28 cellular contexts compared by ENCODE assay signal in genomic region chr2:32832400-32832799, GRCh38.
"Had no signal": no experiment of that assay in that cellular context is flagged by ENCODE, and none has a peak within 500 bp of the region (broad histone marks: within the 10 kb centered on the region; RNA-seq: fewer than 3 reads in every experiment).

No MANE protein-coding gene starts in this region.

- H3K4me1 ChIP-seq: ascending aorta, Peyer's patch, SJCRH30 had no signal

- H3K27me3 Mint-ChIP-seq: activated CD4-positive, alpha-beta memory T cell treated with anti-CD3 and anti-CD28 coated beads for 36 hours; activated CD4-positive, alpha-beta T cell treated with anti-CD3 and anti-CD28 coated beads, Interleukin-2, amount 10 ng/mL, durations not matched to agents 7 days and 5 days; activated naive CD8-positive, alpha-beta T cell treated with anti-CD3 and anti-CD28 coated beads, Interleukin-2, amount 50 U/mL, for 24 hours; IgD-negative memory B cell had no signal

- H3K27me3 ChIP-seq: ascending aorta, Peyer's patch, SJCRH30 had no signal

- H3K4me3 Mint-ChIP-seq: activated CD4-positive, alpha-beta memory T cell treated with anti-CD3 and anti-CD28 coated beads for 36 hours; activated CD4-positive, alpha-beta T cell treated with anti-CD3 and anti-CD28 coated beads, Interleukin-2, amount 10 ng/mL, durations not matched to agents 7 days and 5 days; activated naive CD8-positive, alpha-beta T cell treated with anti-CD3 and anti-CD28 coated beads, Interleukin-2, amount 50 U/mL, for 24 hours; activated T-cell treated with anti-CD3 and anti-CD28 coated beads, Interleukin-2, amount 50 U/mL, for 4 hours; brain; IgD-negative memory B cell; T-helper 17 cell had no signal

- H3K36me3 ChIP-seq: ascending aorta, Peyer's patch, SJCRH30 had no signal

- H3K9me3 ChIP-seq: Peyer's patch had no signal

- H3K36me3 Mint-ChIP-seq: activated CD4-positive, alpha-beta memory T cell treated with anti-CD3 and anti-CD28 coated beads for 36 hours had no signal

- ATAC-seq: activated naive CD4-positive, alpha-beta T cell treated with anti-CD3 and anti-CD28 coated beads, Interleukin-2, amount 50 U/mL, for 72 hours; activated naive CD8-positive, alpha-beta T cell treated with anti-CD3 and anti-CD28 coated beads, Interleukin-2, amount 50 U/mL, for 24 hours; activated T-cell treated with anti-CD3 and anti-CD28 coated beads, Interleukin-2, amount 50 U/mL, for 4 hours; T-helper 17 cell had no signal

- H3K4me1 Mint-ChIP-seq: activated naive CD8-positive, alpha-beta T cell treated with anti-CD3 and anti-CD28 coated beads, Interleukin-2, amount 50 U/mL, for 24 hours had no signal

- H3K27ac ChIP-seq: ascending aorta, Peyer's patch, RWPE1, SJCRH30, VCaP had no signal

- DNase-seq: activated CD4-positive, alpha-beta memory T cell treated with anti-CD3 and anti-CD28 coated beads for 36 hours; activated CD4-positive, alpha-beta T cell treated with anti-CD3 and anti-CD28 coated beads, Interleukin-2, amount 10 ng/mL, durations not matched to agents 7 days and 5 days; activated CD4-positive, CD25-positive, alpha-beta regulatory T cell; activated CD8-positive, alpha-beta memory T cell treated with anti-CD3 and anti-CD28 coated beads for 24 hours; activated effector memory CD4-positive, alpha-beta T cell treated with anti-CD3 and anti-CD28 coated beads, Interleukin-2, amount 50 U/mL, for 16 hours; activated naive CD4-positive, alpha-beta T cell treated with Interleukin-2 at 50 U/mL for 16 hours; activated naive CD8-positive, alpha-beta T cell treated with anti-CD3 and anti-CD28 coated beads, Interleukin-2, amount 50 U/mL, for 24 hours; activated T-cell treated with anti-CD3 and anti-CD28 coated beads, Interleukin-2, amount 50 U/mL, for 4 hours; amniotic stem cell; KG1; NCI-H1048; NCI-H1417; NCI-H1930; NCI-H2107; NCI-H345; NCI-H510A; NCI-H526 treated with DMSO at 0.1 percent for 48 hours; Peyer's patch; Right ventricle myocardium superior; T-helper 17 cell; T1000 had no signal

- H3K27ac Mint-ChIP-seq: activated CD4-positive, alpha-beta memory T cell treated with anti-CD3 and anti-CD28 coated beads for 36 hours; activated CD4-positive, alpha-beta T cell treated with anti-CD3 and anti-CD28 coated beads, Interleukin-2, amount 10 ng/mL, durations not matched to agents 7 days and 5 days; activated naive CD4-positive, alpha-beta T cell treated with anti-CD3 and anti-CD28 coated beads, Interleukin-2, amount 50 U/mL, for 72 hours; activated naive CD8-positive, alpha-beta T cell treated with anti-CD3 and anti-CD28 coated beads, Interleukin-2, amount 50 U/mL, for 24 hours; IgD-negative memory B cell; T-helper 17 cell had no signal

- H3K4me3 ChIP-seq: ascending aorta, Peyer's patch, SJCRH30 had no signal
